23 cellular contexts compared by ENCODE assay signal in genomic region chr12:24373004-24373403, GRCh38.
"Had no signal": no experiment of that assay in that cellular context is flagged by ENCODE, and none has a peak within 500 bp of the region (broad histone marks: within the 10 kb centered on the region; RNA-seq: fewer than 3 reads in every experiment).

No MANE protein-coding gene starts in this region.

- ATAC-seq: activated CD4-positive, alpha-beta T cell treated with anti-CD3 and anti-CD28 coated beads for 36 hours; activated T-cell treated with anti-CD3 and anti-CD28 coated beads, Interleukin-2, amount 50 U/mL, for 72 hours had no signal

- DNase-seq: activated CD4-positive, alpha-beta memory T cell treated with anti-CD3 and anti-CD28 coated beads, Interleukin-2, amount 10 ng/mL, durations not matched to agents 7 days and 5 days; activated CD4-positive, alpha-beta T cell treated with anti-CD3 and anti-CD28 coated beads for 36 hours; activated CD4-positive, alpha-beta T cell treated with anti-CD3 and anti-CD28 coated beads, Interleukin-2, amount 10 ng/mL, durations not matched to agents 7 days and 5 days; activated CD4-positive, alpha-beta T cell treated with anti-CD3 and anti-CD28 coated beads, Interleukin-2, amount 50 U/mL, for 4 hours; activated CD4-positive, CD25-positive, alpha-beta regulatory T cell; activated CD4-positive, CD25-positive, alpha-beta regulatory T cell treated with anti-CD3 and anti-CD28 coated beads, Interleukin-2, amount 50 U/mL, for 72 hours; activated CD8-positive, alpha-beta memory T cell treated with anti-CD3 and anti-CD28 coated beads, Interleukin-2, amount 50 U/mL, for 48 hours; activated gamma-delta T cell; activated naive CD4-positive, alpha-beta T cell; activated naive CD4-positive, alpha-beta T cell treated with anti-CD3 and anti-CD28 coated beads, Interleukin-2, amount 10 ng/mL, durations not matched to agents 7 days and 5 days; activated T-cell treated with anti-CD3 and anti-CD28 coated beads for 4 hours; activated T-cell treated with anti-CD3 and anti-CD28 coated beads, Interleukin-2, amount 50 U/mL, for 24 hours; activated T-cell treated with anti-CD3 and anti-CD28 coated beads, Interleukin-2, amount 50 U/mL, for 72 hours; amniotic stem cell; anterior cingulate cortex; brain microvascular endothelial cell; cortex of kidney; dermis blood vessel endothelial cell; effector CD8-positive, alpha-beta T cell; esophagus squamous epithelium; foreskin fibroblast; head of caudate nucleus; T-helper 2 cell had no signal
